11 cellular contexts compared by ENCODE assay signal in the genomic region with DNA sequence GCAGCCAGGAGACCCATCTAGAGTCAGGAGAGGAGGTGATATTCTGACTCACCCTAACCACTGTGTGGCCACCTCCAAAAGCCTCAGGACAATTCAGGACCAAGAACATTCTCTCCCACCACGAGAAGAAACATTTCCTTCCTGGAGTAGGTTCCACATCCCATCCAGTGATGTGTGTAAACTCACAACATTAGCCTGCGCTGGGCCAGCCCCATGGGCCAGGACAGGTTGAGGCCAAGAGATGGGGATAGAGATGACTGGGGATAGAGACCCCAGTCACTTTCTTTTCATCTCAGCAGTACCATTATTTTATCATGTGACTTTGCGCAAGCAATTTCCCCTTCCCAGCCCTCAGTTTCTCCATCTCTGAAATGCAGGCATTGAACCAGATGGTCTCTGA.
"Had no signal": no experiment of that assay in that cellular context is flagged by ENCODE, and none has a peak within 500 bp of the region (broad histone marks: within the 10 kb centered on the region; RNA-seq: fewer than 3 reads in every experiment).

No MANE protein-coding gene starts in this region.

- FAIRE-seq: H1, H54 had no signal

- H3K27ac ChIP-seq: GM23248 had no signal

- H3K4me1 ChIP-seq: HAP-1 had no signal

- ATAC-seq: GM23338, HCT116 had no signal

- H3K4me3 ChIP-seq: GM23248, GM23338, HAP-1 had no signal

- DNase-seq: GM23248, GOT3, H7, H9, HCEC 1CT, HFFc6 had no signal

- H3K9me3 ChIP-seq: HAP-1 had no signal

- H3K36me3 ChIP-seq: HAP-1 had no signal
